Comparison of ENCODE assay signal across 9 cellular contexts in the genomic region with DNA sequence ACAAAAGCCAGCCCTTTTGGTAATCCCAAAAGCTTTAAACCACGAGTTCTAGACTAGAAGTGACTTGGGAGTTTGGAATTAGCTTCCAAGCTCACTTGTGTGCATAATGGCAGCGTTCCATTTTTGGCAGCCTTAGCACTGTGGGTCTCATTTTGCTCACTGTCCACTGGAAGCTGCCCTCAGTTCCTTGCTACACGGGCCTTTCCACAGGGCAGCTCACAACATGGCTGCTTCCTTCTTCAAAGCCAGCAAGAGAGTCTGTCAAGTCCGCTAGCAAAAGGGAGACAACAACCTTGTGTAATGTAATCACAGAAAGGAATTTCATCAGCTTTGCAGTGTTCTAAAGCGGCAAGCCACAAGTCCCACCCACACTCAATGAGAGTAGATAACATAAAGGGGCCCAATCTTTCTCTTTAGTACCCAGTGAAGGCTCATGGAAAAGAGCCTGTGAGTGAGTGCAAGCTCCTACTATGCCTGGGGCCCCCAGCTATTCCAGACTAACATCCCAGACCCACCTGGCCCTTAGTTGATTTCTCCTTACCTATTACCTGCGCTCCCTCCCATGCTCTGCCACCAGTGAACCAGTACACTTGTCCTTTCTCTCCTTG.
A peak's percentile ranks its signal among the peaks of the same experiment; 100 is the strongest.
DNase-seq lines count a peak whose midpoint lies in the region; ATAC-seq and TF ChIP-seq lines count a peak whose summit lies in the region.
"Had no signal": no experiment of that assay in that cellular context is flagged by ENCODE, and none has a peak within 500 bp of the region (broad histone marks: within the 10 kb centered on the region; RNA-seq: fewer than 3 reads in every experiment).

No MANE protein-coding gene starts in this region.

- no peak overlapping the region for H3K4me3 ChIP-seq in MM.1S (ENCODE audit: low read length)
- no peak overlapping the region for H3K4me3 ChIP-seq in lower lobe of right lung
- no peak overlapping the region for H3K4me3 ChIP-seq in ovary

- H3K36me3 ChIP-seq in MM.1S (replicated peaks; ENCODE audit: insufficient read depth, low read length), result no peaks in the 10 kb centered on the region
- H3K36me3 ChIP-seq in lower lobe of right lung, result no peaks in the 10 kb centered on the region
- no peaks in the 10 kb centered on the region for H3K36me3 ChIP-seq in ovary

- TF ChIP-seq POLR2A in ovary (IDR thresholded peaks at IDR 0.05), result no peak

- no peak overlapping the region; the same call in 1 of the 2 replicates for H2AFZ ChIP-seq in MM.1S (ENCODE audit: low read length)

- H3K9ac ChIP-seq in MM.1S (ENCODE audit: low read length), result no peak overlapping the region

- no peaks in the 10 kb centered on the region for H3K27me3 ChIP-seq in MM.1S (replicated peaks; ENCODE audit: insufficient read depth, low read length)
- no peaks in the 10 kb centered on the region for H3K27me3 ChIP-seq in lower lobe of right lung (ENCODE audit: low read depth)
- H3K27me3 ChIP-seq in ovary, result no peaks in the 10 kb centered on the region

- 83 to 90% (median 85%) methylated on average over 6 of the region's 6 CpGs for WGBS in ovary, 3 donors

- H3K4me1 ChIP-seq in MM.1S (ENCODE audit: low read length), result no peaks in the 10 kb centered on the region
- H3K4me1 ChIP-seq in lower lobe of right lung, result peaks cover 17% of the 10 kb centered on the region
- no peaks in the 10 kb centered on the region for H3K4me1 ChIP-seq in ovary (ENCODE audit: insufficient read depth)

- H3F3A ChIP-seq in MM.1S (ENCODE audit: insufficient read depth, low read length), result no peaks in the 10 kb centered on the region

- H3K4me2 ChIP-seq in MM.1S (ENCODE audit: low read depth, low read length), result peak overlapping the region; percentile 27; the same call in 1 of the 2 replicates

- peaks cover 21% of the 10 kb centered on the region for H3K4me1 Mint-ChIP-seq in activated CD8-positive, alpha-beta T cell treated with anti-CD3 and anti-CD28 coated beads for 36 hours (ENCODE audit: low read depth)

- H3K4me3 Mint-ChIP-seq in activated CD8-positive, alpha-beta T cell treated with anti-CD3 and anti-CD28 coated beads for 36 hours, result no peak overlapping the region

- H3K9me3 ChIP-seq in MM.1S (replicated peaks; ENCODE audit: insufficient read depth, low read length) (no peaks in the 10 kb centered on the region), lower lobe of right lung (no peaks in the 10 kb centered on the region), ovary (no peaks in the 10 kb centered on the region)

- peaks cover 2% of the 10 kb centered on the region for H3K36me3 Mint-ChIP-seq in activated CD8-positive, alpha-beta T cell treated with anti-CD3 and anti-CD28 coated beads for 36 hours (ENCODE audit: low read depth)

- intact Hi-C loops in activated CD8-positive, alpha-beta T cell treated with anti-CD3 and anti-CD28 coated beads for 36 hours (cut with micrococcal nuclease), result no loop called here
- intact Hi-C loops in lower lobe of right lung (cut with DNase I), result no loop called here
- intact Hi-C loops in ovary (cut with DNase I), result no loop called here

- no peaks in the 10 kb centered on the region for H4K20me1 ChIP-seq in MM.1S (ENCODE audit: insufficient read depth, low read length)

- peak; percentile 38 for DNase-seq in ELF-1 (ENCODE audit: low read depth, low spot score)
- no peak for DNase-seq in MM.1S
- peak; percentile 38 for DNase-seq in activated CD8-positive, alpha-beta T cell treated with anti-CD3 and anti-CD28 coated beads for 36 hours
- no peak for DNase-seq in lower lobe of right lung
- no peak for DNase-seq in ovary
- no peak for DNase-seq in inferior parietal cortex (ENCODE audit: extremely low spot score)
- DNase-seq: NCI-H146 had no signal

- no peaks in the 10 kb centered on the region for H3K9me3 Mint-ChIP-seq in activated CD8-positive, alpha-beta T cell treated with anti-CD3 and anti-CD28 coated beads for 36 hours

- H3K27ac Mint-ChIP-seq in activated CD8-positive, alpha-beta T cell treated with anti-CD3 and anti-CD28 coated beads for 36 hours, result peak overlapping the region; percentile 77

- peak; percentile 78 for ATAC-seq in activated CD8-positive, alpha-beta T cell treated with anti-CD3 and anti-CD28 coated beads for 36 hours
- ATAC-seq in lower lobe of right lung, result peak; percentile 66 to 84
- ATAC-seq in HG03378 (IDR thresholded peaks at IDR 0.05; ENCODE audit: unreplicated experiment), result no peak
- no peak for ATAC-seq in GM19035 (IDR thresholded peaks at IDR 0.05; ENCODE audit: unreplicated experiment)

- no peak for TF ChIP-seq EP300 in ovary (IDR thresholded peaks at IDR 0.05)

- CTCF ChIA-PET in activated CD8-positive, alpha-beta T cell treated with anti-CD3 and anti-CD28 coated beads for 36 hours (lab: Charles Lee), result interaction anchor here (1.0 to 1.1 kb wide), 3 partner anchors 11 to 289 kb away, joined by 3 read pairs; no protein-coding TSS in a partner anchor

- no peaks in the 10 kb centered on the region for H3K27me3 Mint-ChIP-seq in activated CD8-positive, alpha-beta T cell treated with anti-CD3 and anti-CD28 coated beads for 36 hours

- no peaks in the 10 kb centered on the region for H3K9me2 ChIP-seq in MM.1S (replicated peaks; ENCODE audit: insufficient read depth, low read length)

- TF ChIP-seq CTCF in MM.1S (IDR thresholded peaks at IDR 0.05; ENCODE audit: low read length) (no peak), lower lobe of right lung (IDR thresholded peaks at IDR 0.05) (no peak), ovary (IDR thresholded peaks at IDR 0.05) (no peak)
- no peak for TF ChIP-seq CTCF in activated CD8-positive, alpha-beta T cell treated with anti-CD3 and anti-CD28 coated beads for 36 hours (IDR thresholded peaks at IDR 0.05)

- H3K27ac ChIP-seq in MM.1S (ENCODE audit: low read length) (no peak overlapping the region), lower lobe of right lung (no peak overlapping the region), ovary (no peak overlapping the region)

- H3K79me2 ChIP-seq in MM.1S (ENCODE audit: low read length), result no peaks in the 10 kb centered on the region

- POLR2A ChIA-PET in activated CD8-positive, alpha-beta T cell treated with anti-CD3 and anti-CD28 coated beads for 36 hours (lab: Charles Lee), result interaction anchor here (0.6 to 1.3 kb wide), 2 partner anchors 10 to 270 kb away, joined by 3 to 4 read pairs; no protein-coding TSS in a partner anchor

Comparison
In these comparisons a context has a peak if more than half of its experiments do, and no peak if none do; other contexts are left out.
1. DNase-seq: peak in ELF-1 (single experiment) and activated CD8-positive, alpha-beta T cell treated with anti-CD3 and anti-CD28 coated beads for 36 hours (single experiment); none in MM.1S (single experiment), lower lobe of right lung (single experiment), ovary (0 of 5) and inferior parietal cortex (single experiment).
2. ATAC-seq: peak in activated CD8-positive, alpha-beta T cell treated with anti-CD3 and anti-CD28 coated beads for 36 hours (single experiment) and lower lobe of right lung (2 of 2); none in HG03378 (single experiment) and GM19035 (single experiment).